In genomic region chr20:43667341-43668132, GRCh38 we compare ENCODE assay signal across 9 cellular contexts. TPM values are rescaled to one million over a fixed set of nuclear protein-coding genes. Genes with fewer than 3 reads are reported as not detected.
DNase-seq lines count a peak whose midpoint lies in the region; ATAC-seq and TF ChIP-seq lines count a peak whose summit lies in the region.
"Had no signal": no experiment of that assay in that cellular context is flagged by ENCODE, and none has a peak within 500 bp of the region (broad histone marks: within the 10 kb centered on the region; RNA-seq: fewer than 3 reads in every experiment).

No MANE protein-coding gene starts in this region.

- intact Hi-C loops in Right ventricle myocardium inferior (cut with DNase I), result no loop called here

- peak overlapping the region; percentile 44 for H3K4me3 Mint-ChIP-seq in central memory CD8-positive, alpha-beta T cell
- H3K4me3 Mint-ChIP-seq in neural crest cell, result peak overlapping the region; percentile 87

- DNase-seq in stimulated activated CD4-positive, alpha-beta T cell treated with anti-CD3 and anti-CD28 coated beads, Interleukin-1b, Interleukin-23, amount 100 ng/mL, for 48 hours, result peak; percentile 16
- no peak for DNase-seq in stimulated activated CD4-positive, alpha-beta T cell treated with anti-CD3 and anti-CD28 coated beads, Interleukin-4, amount 100 ng/mL, for 24 hours
- DNase-seq in NCI-H446 (lab: John Stamatoyannopoulos, UW) (peak; percentile 31 to 60), neural crest cell (ENCODE audit: low read depth, low spot score) (peak; percentile 25), COLO829 (ENCODE audit: low spot score) (no peak), Right ventricle myocardium inferior (ENCODE audit: missing footprints) (no peak)
- no peak for DNase-seq in central memory CD8-positive, alpha-beta T cell (ENCODE audit: low spot score in 2 of 2)

- no peaks in the 10 kb centered on the region for H3K4me1 Mint-ChIP-seq in central memory CD8-positive, alpha-beta T cell
- peaks cover 6% of the 10 kb centered on the region for H3K4me1 Mint-ChIP-seq in neural crest cell

- peak; percentile 12 for ATAC-seq in HG02678 (IDR thresholded peaks at IDR 0.05; ENCODE audit: unreplicated experiment)
- no peak for ATAC-seq in central memory CD8-positive, alpha-beta T cell (replicated peaks; ENCODE audit: extremely low read depth, poor library complexity, severe bottlenecking)
- ATAC-seq in Right ventricle myocardium inferior, result no peak

- no peaks in the 10 kb centered on the region for H3K9me3 Mint-ChIP-seq in central memory CD8-positive, alpha-beta T cell
- no peaks in the 10 kb centered on the region for H3K9me3 Mint-ChIP-seq in neural crest cell

- no peaks in the 10 kb centered on the region for H3K36me3 Mint-ChIP-seq in central memory CD8-positive, alpha-beta T cell (ENCODE audit: insufficient read depth)
- H3K36me3 Mint-ChIP-seq in neural crest cell (ENCODE audit: low read depth), result no peaks in the 10 kb centered on the region

- H3K27ac Mint-ChIP-seq in central memory CD8-positive, alpha-beta T cell (ENCODE audit: low read depth), result no peak overlapping the region
- peak overlapping the region; percentile 81 for H3K27ac Mint-ChIP-seq in neural crest cell (ENCODE audit: unreplicated experiment)

- peaks cover 23% of the 10 kb centered on the region for H3K27me3 Mint-ChIP-seq in central memory CD8-positive, alpha-beta T cell
- peaks cover 18% of the 10 kb centered on the region for H3K27me3 Mint-ChIP-seq in neural crest cell (ENCODE audit: low read depth)

- no peak for TF ChIP-seq CTCF in neural crest cell (conservative IDR thresholded peaks at IDR 0.05)

RNA-seq across cellular contexts. Expression of gene MYBL2, which starts 0.6 kb away (rescaled TPM):
- 124 TPM in 2 replicates for total RNA-seq in neural crest cell
- total RNA-seq in Right ventricle myocardium inferior, result 1.4 TPM

RNA-seq across cellular contexts. Expression of gene GTSF1L, which starts 59.3 kb away (rescaled TPM):
- total RNA-seq in neural crest cell, result not detected in 2 replicates
- not detected for total RNA-seq in Right ventricle myocardium inferior
- total RNA-seq: HT1080 had no signal

Comparison
In these comparisons a context has a peak if more than half of its experiments do, and no peak if none do; other contexts are left out.
1. DNase-seq: peak in stimulated activated CD4-positive, alpha-beta T cell treated with anti-CD3 and anti-CD28 coated beads, Interleukin-1b, Interleukin-23, amount 100 ng/mL, for 48 hours (single experiment), NCI-H446 (2 of 2) and neural crest cell (single experiment); none in stimulated activated CD4-positive, alpha-beta T cell treated with anti-CD3 and anti-CD28 coated beads, Interleukin-4, amount 100 ng/mL, for 24 hours (single experiment), central memory CD8-positive, alpha-beta T cell (0 of 2), COLO829 (single experiment) and Right ventricle myocardium inferior (single experiment).
2. RNA of gene MYBL2, which starts 0.6 kb away (total RNA-seq): 124 TPM in neural crest cell; 1.4 TPM in Right ventricle myocardium inferior (single experiment); every median in the first group is over 10 times any median in the second.